In genomic region chr2:180240774-180241173, GRCh38 we compare ENCODE assay signal across 12 cellular contexts.
DNase-seq lines count a peak whose midpoint lies in the region; ATAC-seq and TF ChIP-seq lines count a peak whose summit lies in the region.
"Had no signal": no experiment of that assay in that cellular context is flagged by ENCODE, and none has a peak within 500 bp of the region (broad histone marks: within the 10 kb centered on the region; RNA-seq: fewer than 3 reads in every experiment).

No MANE protein-coding gene starts in this region.

- no peaks in the 10 kb centered on the region for H3K79me2 ChIP-seq in osteoblast (ENCODE audit: insufficient read depth, low read length)

- ATAC-seq in stimulated activated naive CD8-positive, alpha-beta T cell treated with anti-CD3 and anti-CD28 coated beads, Interleukin-15, amount 100 ng/mL, for 72 hours: no peak
- no peak for ATAC-seq in GM18873 (IDR thresholded peaks at IDR 0.05; ENCODE audit: low FRiP score, unreplicated experiment)

- H2AFZ ChIP-seq in osteoblast (ENCODE audit: low read length): no peak overlapping the region

- H3K4me1 Mint-ChIP-seq in stimulated activated naive CD8-positive, alpha-beta T cell treated with anti-CD3 and anti-CD28 coated beads, Interleukin-15, amount 100 ng/mL, for 72 hours: no peaks in the 10 kb centered on the region
- H3K4me1 Mint-ChIP-seq: activated naive CD4-positive, alpha-beta T cell treated with anti-CD3 and anti-CD28 coated beads, Interleukin-2, amount 10 ng/mL, durations not matched to agents 7 days and 5 days had no signal

- H3K27me3 ChIP-seq in osteoblast (ENCODE audit: insufficient read depth, low read length) (no peaks in the 10 kb centered on the region), tibial artery (no peaks in the 10 kb centered on the region)
- H3K27me3 ChIP-seq: BLaER1 had no signal

- no peaks in the 10 kb centered on the region for H3K27me3 Mint-ChIP-seq in stimulated activated naive CD8-positive, alpha-beta T cell treated with anti-CD3 and anti-CD28 coated beads, Interleukin-15, amount 100 ng/mL, for 72 hours
- H3K27me3 Mint-ChIP-seq: activated naive CD4-positive, alpha-beta T cell treated with anti-CD3 and anti-CD28 coated beads, Interleukin-2, amount 10 ng/mL, durations not matched to agents 7 days and 5 days had no signal

- DNase-seq in NCI-H2171 treated with DMSO at 0.1 percent for 48 hours (lab: John Stamatoyannopoulos, UW): peak; percentile 9
- no peak for DNase-seq in NCI-H2171 (lab: John Stamatoyannopoulos, UW)
- peak; percentile 4 for DNase-seq in HuH-7 (ENCODE audit: low spot score)
- DNase-seq in astrocyte of the hippocampus (ENCODE audit: low read depth, low spot score): peak; percentile 33
- no peak for DNase-seq in osteoblast (ENCODE audit: insufficient read length, low spot score, missing footprints)
- DNase-seq in stimulated activated naive CD8-positive, alpha-beta T cell treated with anti-CD3 and anti-CD28 coated beads, Interleukin-15, amount 100 ng/mL, for 72 hours: no peak
- DNase-seq in tibial artery: no peak
- DNase-seq: activated naive CD4-positive, alpha-beta T cell treated with anti-CD3 and anti-CD28 coated beads, Interleukin-2, amount 10 ng/mL, durations not matched to agents 7 days and 5 days; glutamatergic neuron; NCI-H1930 had no signal

- H3K36me3 ChIP-seq in osteoblast (ENCODE audit: insufficient read depth, low read length) (no peaks in the 10 kb centered on the region), tibial artery (no peaks in the 10 kb centered on the region)
- H3K36me3 ChIP-seq: BLaER1 had no signal

- intact Hi-C loops in tibial artery (cut with DNase I; ENCODE audit: low total_unique reads): no loop called here

- no peaks in the 10 kb centered on the region for H3K9me3 ChIP-seq in osteoblast (ENCODE audit: low read depth, low read length)
- no peaks in the 10 kb centered on the region for H3K9me3 ChIP-seq in tibial artery
- H3K9me3 ChIP-seq: BLaER1 had no signal

- H3K4me1 ChIP-seq in osteoblast (ENCODE audit: insufficient read depth, low read length): no peaks in the 10 kb centered on the region
- H3K4me1 ChIP-seq in tibial artery: no peaks in the 10 kb centered on the region
- H3K4me1 ChIP-seq: BLaER1 had no signal

- no peak overlapping the region for H3K4me2 ChIP-seq in osteoblast (ENCODE audit: insufficient read depth, low read length)
- H3K4me2 ChIP-seq: BLaER1 had no signal

- peaks cover 0 to 6% of the 10 kb centered on the region in 2 donors for H3K9me3 Mint-ChIP-seq in stimulated activated naive CD8-positive, alpha-beta T cell treated with anti-CD3 and anti-CD28 coated beads, Interleukin-15, amount 100 ng/mL, for 72 hours
- H3K9me3 Mint-ChIP-seq: activated naive CD4-positive, alpha-beta T cell treated with anti-CD3 and anti-CD28 coated beads, Interleukin-2, amount 10 ng/mL, durations not matched to agents 7 days and 5 days had no signal

- no peak overlapping the region for H3K4me3 Mint-ChIP-seq in stimulated activated naive CD8-positive, alpha-beta T cell treated with anti-CD3 and anti-CD28 coated beads, Interleukin-15, amount 100 ng/mL, for 72 hours
- H3K4me3 Mint-ChIP-seq: activated naive CD4-positive, alpha-beta T cell treated with anti-CD3 and anti-CD28 coated beads, Interleukin-2, amount 10 ng/mL, durations not matched to agents 7 days and 5 days had no signal

- no peaks in the 10 kb centered on the region for H4K20me1 ChIP-seq in osteoblast (ENCODE audit: insufficient read depth, low read length)
- H4K20me1 ChIP-seq: BLaER1 had no signal

- H3K27ac Mint-ChIP-seq in stimulated activated naive CD8-positive, alpha-beta T cell treated with anti-CD3 and anti-CD28 coated beads, Interleukin-15, amount 100 ng/mL, for 72 hours: no peak overlapping the region
- H3K27ac Mint-ChIP-seq: activated naive CD4-positive, alpha-beta T cell treated with anti-CD3 and anti-CD28 coated beads, Interleukin-2, amount 10 ng/mL, durations not matched to agents 7 days and 5 days had no signal

- peak; percentile 43 for TF ChIP-seq CTCF in osteoblast (IDR thresholded peaks at IDR 0.05; ENCODE audit: extremely low read depth, low read depth, low read length)
- TF ChIP-seq CTCF in tibial artery (IDR thresholded peaks at IDR 0.05): no peak

- H3K27ac ChIP-seq in osteoblast (ENCODE audit: low read depth, low read length) (no peak overlapping the region), tibial artery (no peak overlapping the region)
- H3K27ac ChIP-seq: BLaER1 had no signal

- H3K4me3 ChIP-seq in osteoblast (ENCODE audit: insufficient read depth, low read length) (no peak overlapping the region), tibial artery (no peak overlapping the region)
- H3K4me3 ChIP-seq: BLaER1 had no signal

Comparison
In these comparisons a context has a peak if more than half of its experiments do, and no peak if none do; other contexts are left out.
1. DNase-seq: peak in NCI-H2171 treated with DMSO at 0.1 percent for 48 hours (single experiment), HuH-7 (single experiment) and astrocyte of the hippocampus (single experiment); none in NCI-H2171 (single experiment), osteoblast (single experiment), stimulated activated naive CD8-positive, alpha-beta T cell treated with anti-CD3 and anti-CD28 coated beads, Interleukin-15, amount 100 ng/mL, for 72 hours (0 of 2) and tibial artery (0 of 2).